In the genomic region with DNA sequence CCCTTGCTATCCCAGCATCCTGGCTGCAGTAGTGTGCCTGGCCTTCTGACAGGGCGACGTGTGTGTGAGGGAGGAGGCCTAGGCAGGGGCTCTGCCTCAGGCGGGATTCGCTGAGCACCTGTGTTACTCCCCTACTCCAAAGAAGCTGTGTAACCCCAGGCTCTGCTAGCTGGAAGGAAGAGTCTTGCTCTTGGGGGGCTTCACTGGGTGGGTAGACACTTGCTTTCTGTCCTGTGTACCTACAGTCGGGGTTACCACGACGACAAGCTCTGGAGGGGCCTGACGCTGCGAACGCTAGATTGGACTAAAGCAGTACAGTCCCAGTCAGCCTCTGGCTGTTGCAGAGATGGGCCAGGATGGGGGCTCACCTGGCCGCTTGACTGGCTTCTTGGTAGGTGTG, we compare ENCODE assay signal across 29 cellular contexts. TPM values are rescaled to one million over a fixed set of nuclear protein-coding genes. Genes with fewer than 3 reads are reported as not detected.
"Had no signal": no experiment of that assay in that cellular context is flagged by ENCODE, and none has a peak within 500 bp of the region (broad histone marks: within the 10 kb centered on the region; RNA-seq: fewer than 3 reads in every experiment).

No MANE protein-coding gene starts in this region.

- H3K27me3 ChIP-seq: MG63 had no signal

- DNase-seq: activated CD4-positive, alpha-beta memory T cell treated with anti-CD3 and anti-CD28 coated beads, Interleukin-2, amount 10 ng/mL, durations not matched to agents 7 days and 5 days; activated CD4-positive, alpha-beta T cell treated with anti-CD3 and anti-CD28 coated beads for 36 hours; activated CD4-positive, alpha-beta T cell treated with anti-CD3 and anti-CD28 coated beads, Interleukin-2, amount 50 U/mL, for 1 hour; activated gamma-delta T cell; activated naive CD4-positive, alpha-beta T cell treated with anti-CD3 and anti-CD28 coated beads for 36 hours; activated T-cell treated with anti-CD3 and anti-CD28 coated beads for 4 hours; activated T-cell treated with anti-CD3 and anti-CD28 coated beads, Interleukin-2, amount 50 U/mL, for 48 hours; amygdala; NCI-H1092 treated with DMSO at 0.1 percent for 48 hours; NCI-H1417 treated with DMSO at 0.1 percent for 48 hours; NCI-H1694; NCI-H2029; NCI-H2107; NCI-H2171 treated with DMSO at 0.1 percent for 48 hours; NCI-H226; NCI-H526; NCI-H82; T-helper 1 cell; WERI-Rb-1 had no signal

- H3K9me3 Mint-ChIP-seq: activated CD4-positive, alpha-beta memory T cell treated with anti-CD3 and anti-CD28 coated beads, Interleukin-2, amount 10 ng/mL, durations not matched to agents 7 days and 5 days; activated naive CD4-positive, alpha-beta T cell treated with anti-CD3 and anti-CD28 coated beads for 36 hours; activated T-helper 17 cell treated with anti-CD3 and anti-CD28 coated beads, Interleukin-2, amount 50 U/mL, for 72 hours; brain; central memory CD8-positive, alpha-beta T cell had no signal

- H3K27ac ChIP-seq: SK-N-MC, WERI-Rb-1 had no signal

- H3K27me3 Mint-ChIP-seq: activated CD4-positive, alpha-beta memory T cell treated with anti-CD3 and anti-CD28 coated beads, Interleukin-2, amount 10 ng/mL, durations not matched to agents 7 days and 5 days; activated CD4-positive, alpha-beta T cell treated with anti-CD3 and anti-CD28 coated beads for 36 hours; activated naive CD8-positive, alpha-beta T cell; activated T-helper 17 cell treated with anti-CD3 and anti-CD28 coated beads, Interleukin-2, amount 50 U/mL, for 72 hours; brain; central memory CD8-positive, alpha-beta T cell had no signal

- H3K27ac Mint-ChIP-seq: activated CD4-positive, alpha-beta memory T cell treated with anti-CD3 and anti-CD28 coated beads, Interleukin-2, amount 10 ng/mL, durations not matched to agents 7 days and 5 days; activated CD4-positive, alpha-beta T cell treated with anti-CD3 and anti-CD28 coated beads for 36 hours; activated naive CD4-positive, alpha-beta T cell treated with anti-CD3 and anti-CD28 coated beads for 36 hours; activated naive CD8-positive, alpha-beta T cell; activated T-helper 17 cell treated with anti-CD3 and anti-CD28 coated beads, Interleukin-2, amount 50 U/mL, for 72 hours; brain had no signal

- H3K4me1 Mint-ChIP-seq: activated CD4-positive, alpha-beta T cell treated with anti-CD3 and anti-CD28 coated beads for 36 hours; activated T-helper 17 cell treated with anti-CD3 and anti-CD28 coated beads, Interleukin-2, amount 50 U/mL, for 72 hours; brain; central memory CD8-positive, alpha-beta T cell had no signal

- H3K4me3 ChIP-seq: MG63, SK-N-MC had no signal

- ATAC-seq: activated CD4-positive, alpha-beta T cell treated with anti-CD3 and anti-CD28 coated beads for 36 hours; activated T-helper 17 cell treated with anti-CD3 and anti-CD28 coated beads, Interleukin-2, amount 50 U/mL, for 72 hours; Right ventricle myocardium inferior had no signal

- H3K4me3 Mint-ChIP-seq: activated CD4-positive, alpha-beta memory T cell treated with anti-CD3 and anti-CD28 coated beads, Interleukin-2, amount 10 ng/mL, durations not matched to agents 7 days and 5 days; activated CD4-positive, alpha-beta T cell treated with anti-CD3 and anti-CD28 coated beads for 36 hours; activated naive CD4-positive, alpha-beta T cell treated with anti-CD3 and anti-CD28 coated beads for 36 hours; activated naive CD8-positive, alpha-beta T cell; activated T-helper 17 cell treated with anti-CD3 and anti-CD28 coated beads, Interleukin-2, amount 50 U/mL, for 72 hours; brain; central memory CD8-positive, alpha-beta T cell had no signal

- H3K9me3 ChIP-seq: MG63 had no signal

RNA-seq across cellular contexts. Expression of gene ZACN, which starts 15.1 kb away (rescaled TPM):
- total RNA-seq: Right ventricle myocardium inferior, RPMI7951 had no signal

RNA-seq across cellular contexts. Expression of gene GALR2, which starts 19.5 kb away (rescaled TPM):
- total RNA-seq: NCI-H460, Right ventricle myocardium inferior, RPMI7951 had no signal

RNA-seq across cellular contexts. Expression of gene FOXJ1, which starts 47.0 kb away (rescaled TPM):
- total RNA-seq: NCI-H460, OCI-LY7, Right ventricle myocardium inferior, RPMI7951 had no signal
